ENCODE assay signal across 14 cellular contexts in the genomic region with DNA sequence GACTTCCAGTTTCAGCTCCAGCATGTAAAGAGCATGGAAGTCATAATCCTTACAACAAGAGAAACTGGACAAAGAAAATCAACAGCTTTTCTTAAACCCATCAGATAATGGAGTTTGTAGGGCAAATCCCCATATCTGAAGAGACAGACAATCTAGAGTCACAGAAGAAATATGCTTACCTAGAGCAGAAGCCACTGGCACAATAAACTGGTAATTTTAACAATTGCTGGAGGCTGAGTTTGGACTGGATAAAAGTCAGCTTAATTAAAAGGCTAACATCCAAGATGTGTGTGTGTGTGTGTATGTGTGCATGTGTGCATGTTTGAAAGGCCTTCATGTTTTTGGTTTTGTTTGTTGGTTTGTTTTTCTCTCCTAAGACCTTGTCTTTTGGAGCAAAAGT. TPM values are rescaled to one million over a fixed set of nuclear protein-coding genes. Genes with fewer than 3 reads are reported as not detected.
A peak's percentile ranks its signal among the peaks of the same experiment; 100 is the strongest.
DNase-seq lines count a peak whose midpoint lies in the region; ATAC-seq, FAIRE-seq and TF ChIP-seq lines count a peak whose summit lies in the region.
"Had no signal": no experiment of that assay in that cellular context is flagged by ENCODE, and none has a peak within 500 bp of the region (broad histone marks: within the 10 kb centered on the region; RNA-seq: fewer than 3 reads in every experiment).

No MANE protein-coding gene starts in this region.

- H3K36me3 Mint-ChIP-seq in mesothelial cell of epicardium = peaks cover 2% of the 10 kb centered on the region
- H3K36me3 Mint-ChIP-seq in activated CD4-positive, alpha-beta memory T cell treated with anti-CD3 and anti-CD28 coated beads for 36 hours = no peaks in the 10 kb centered on the region
- H3K36me3 Mint-ChIP-seq: CD8-positive, alpha-beta memory T cell had no signal

- H3K9me3 Mint-ChIP-seq in mesothelial cell of epicardium = peaks cover 11% of the 10 kb centered on the region
- no peaks in the 10 kb centered on the region for H3K9me3 Mint-ChIP-seq in activated CD4-positive, alpha-beta memory T cell treated with anti-CD3 and anti-CD28 coated beads for 36 hours
- H3K9me3 Mint-ChIP-seq: CD8-positive, alpha-beta memory T cell had no signal

- H3K36me3 ChIP-seq in HCT116 (ENCODE audit: control insufficient read depth in 1 of 2, insufficient read depth in 2 of 2, low read length in 2 of 2) (no peaks in the 10 kb centered on the region), Panc1 (ENCODE audit: control insufficient read depth, insufficient read depth, low read length) (no peaks in the 10 kb centered on the region)

- CTCF ChIA-PET in A549 (lab: Yijun Ruan, JAX) (interaction anchor here (0.8 to 1.4 kb wide), 5 partner anchors 9 to 197 kb away, joined by 3 to 4 read pairs (median 3); no protein-coding TSS in a partner anchor), HCT116 (lab: Charles Lee) (no interaction called here), Panc1 (lab: Charles Lee) (no interaction called here)
- CTCF ChIA-PET in activated CD4-positive, alpha-beta memory T cell treated with anti-CD3 and anti-CD28 coated beads for 36 hours (lab: Charles Lee) = no interaction called here

- H3K9me2 ChIP-seq in HCT116 (ENCODE audit: insufficient read depth) = no peaks in the 10 kb centered on the region

- no peaks in the 10 kb centered on the region for H3K27me3 Mint-ChIP-seq in mesothelial cell of epicardium (ENCODE audit: low read depth)
- H3K27me3 Mint-ChIP-seq in activated CD4-positive, alpha-beta memory T cell treated with anti-CD3 and anti-CD28 coated beads for 36 hours = no peaks in the 10 kb centered on the region

- TF ChIP-seq EP300 in A549 (IDR thresholded peaks at IDR 0.05) = no peak

- RAD21 ChIA-PET in HCT116 (lab: Charles Lee; ENCODE audit: low non-redundant PET in 1 of 2, low total read pairs in 2 of 2, uncharacterized antibody in 2 of 2, unreplicated experiment in 2 of 2) = no interaction called here

- no peaks in the 10 kb centered on the region for H3K79me2 ChIP-seq in HCT116 (ENCODE audit: insufficient read depth, low read length)

- H3K27me3 ChIP-seq in HCT116 (ENCODE audit: insufficient read depth, low read length) (no peaks in the 10 kb centered on the region), Panc1 (ENCODE audit: control insufficient read depth, insufficient read depth, low read length) (no peaks in the 10 kb centered on the region)

- POLR2A ChIA-PET in A549 (lab: Yijun Ruan, JAX) = no interaction called here
- POLR2A ChIA-PET in HCT116 (lab: Charles Lee) = no interaction called here
- POLR2A ChIA-PET in Panc1 (lab: Charles Lee) = no interaction called here
- POLR2A ChIA-PET in activated CD4-positive, alpha-beta memory T cell treated with anti-CD3 and anti-CD28 coated beads for 36 hours (lab: Charles Lee) = no interaction called here

- H3K9me3 ChIP-seq in A549 = no peaks in the 10 kb centered on the region
- no peaks in the 10 kb centered on the region for H3K9me3 ChIP-seq in HCT116 (ENCODE audit: control insufficient read depth in 1 of 2, insufficient read depth in 1 of 2, low read depth in 1 of 2, low read length in 2 of 2)
- peaks cover 12% of the 10 kb centered on the region; the same call in 1 of the 2 replicates for H3K9me3 ChIP-seq in Panc1 (ENCODE audit: control insufficient read depth, insufficient read depth, low read depth, low read length)

- H3K9ac ChIP-seq in HCT116 (ENCODE audit: low read length) = no peak overlapping the region

- peak overlapping the region; percentile 89 for H3K27ac Mint-ChIP-seq in mesothelial cell of epicardium
- no peak overlapping the region for H3K27ac Mint-ChIP-seq in activated CD4-positive, alpha-beta memory T cell treated with anti-CD3 and anti-CD28 coated beads for 36 hours

- H3K4me3 Mint-ChIP-seq in mesothelial cell of epicardium = no peak overlapping the region
- no peak overlapping the region for H3K4me3 Mint-ChIP-seq in activated CD4-positive, alpha-beta memory T cell treated with anti-CD3 and anti-CD28 coated beads for 36 hours

- no peak for TF ChIP-seq CTCF in A549 (IDR thresholded peaks at IDR 0.05)
- no peak for TF ChIP-seq CTCF in HCT116 (IDR thresholded peaks at IDR 0.05 in 2 of 3, conservative IDR thresholded peaks at IDR 0.05 in 1 of 3; ENCODE audit: borderline replicate concordance in 1 of 3, insufficient read depth in 1 of 3, low read depth in 2 of 3, low read length in 2 of 3)
- no peak for TF ChIP-seq CTCF in Panc1 (IDR thresholded peaks at IDR 0.05)
- no peak for TF ChIP-seq CTCF in mesothelial cell of epicardium (IDR thresholded peaks at IDR 0.05; ENCODE audit: unreplicated experiment)

- H3K4me1 ChIP-seq in A549 = peaks cover 38% of the 10 kb centered on the region
- H3K4me1 ChIP-seq in HCT116 (ENCODE audit: control insufficient read depth in 1 of 2, insufficient read depth in 2 of 2, low read length in 2 of 2) = no peaks in the 10 kb centered on the region; a peak in 1 of 4 replicates
- peaks cover 24% of the 10 kb centered on the region; the same call in 1 of the 2 replicates for H3K4me1 ChIP-seq in Panc1 (ENCODE audit: control insufficient read depth, insufficient read depth, low read length)

- TF ChIP-seq RAD21 in A549 (conservative IDR thresholded peaks at IDR 0.05 in 1 of 2, IDR thresholded peaks at IDR 0.05 in 1 of 2) (no peak), HCT116 (IDR thresholded peaks at IDR 0.05; ENCODE audit: low read depth) (no peak)

- H3K4me2 ChIP-seq in A549 (peak overlapping the region; percentile 12; the same call in 1 of the 3 replicates), HCT116 (ENCODE audit: low read length) (no peak overlapping the region)

- H3K4me3 ChIP-seq in A549 = no peak overlapping the region
- no peak overlapping the region for H3K4me3 ChIP-seq in HCT116 (replicated peaks in 1 of 2; ENCODE audit: low read depth in 1 of 2, low read length in 2 of 2)
- H3K4me3 ChIP-seq in Panc1 (ENCODE audit: low read depth in 2 of 2, low read length in 2 of 2) = no peak overlapping the region

- in situ Hi-C loops in Panc1 (cut with HindIII; ENCODE audit: low pct_unique_long_range_greater_than_20kb, low sequenced_read_pairs) = loop anchor here (10.0 kb wide), 1 partner anchor 72 kb away; no protein-coding TSS in a partner anchor

- H2AFZ ChIP-seq in HCT116 (ENCODE audit: low read depth, low read length, poor library complexity, severe bottlenecking) = peak overlapping the region; percentile 63

- BruUV-seq in HCT116 (replicated peaks; lab: Mats Ljungman, UMichigan) = no TSS peak
- no TSS peak for BruUV-seq in Panc1 (replicated peaks; lab: Mats Ljungman, UMichigan)

- DNase-seq in A549 (ENCODE audit: low read depth in 1 of 2, low spot score in 1 of 2) (no peak), HCT116 (ENCODE audit: low read depth, low spot score) (no peak), Panc1 (ENCODE audit: low read depth, low spot score) (no peak), mesothelial cell of epicardium (ENCODE audit: low spot score in 2 of 2, unreplicated experiment in 2 of 2) (no peak), iPS-NIHi7 (ENCODE audit: extremely low spot score) (no peak), NCI-H2107 treated with DMSO at 0.1 percent for 48 hours (lab: John Stamatoyannopoulos, UW; ENCODE audit: unreplicated experiment) (no peak)
- DNase-seq in activated CD4-positive, alpha-beta memory T cell treated with anti-CD3 and anti-CD28 coated beads for 36 hours = no peak
- DNase-seq: CD8-positive, alpha-beta memory T cell; DMS53; GF-D8; H7; IMR-90 had no signal

- intact Hi-C loops in HCT116 (cut with micrococcal nuclease) (no loop called here), Panc1 (cut with micrococcal nuclease; ENCODE audit: unreplicated experiment) (no loop called here)
- intact Hi-C loops in activated CD4-positive, alpha-beta memory T cell treated with anti-CD3 and anti-CD28 coated beads for 36 hours (cut with micrococcal nuclease) = no loop called here

- no peak for FAIRE-seq in A549 (lab: Jason Lieb, UNC)

- H3K27ac ChIP-seq in A549 (peak overlapping the region; percentile 27 to 61; a peak in 4 of 6 replicates), HCT116 (ENCODE audit: low read depth, low read length) (no peak overlapping the region), Panc1 (ENCODE audit: low read length) (peak overlapping the region; percentile 91)

- TF ChIP-seq POLR2A in A549 (IDR thresholded peaks at IDR 0.05; ENCODE audit: low read length) (no peak), HCT116 (IDR thresholded peaks at IDR 0.05; ENCODE audit: borderline replicate concordance, extremely low read depth, insufficient read depth, insufficient read length) (no peak)

- peaks cover 17% of the 10 kb centered on the region for H3K4me1 Mint-ChIP-seq in mesothelial cell of epicardium
- H3K4me1 Mint-ChIP-seq in activated CD4-positive, alpha-beta memory T cell treated with anti-CD3 and anti-CD28 coated beads for 36 hours (ENCODE audit: low read depth) = peaks cover under 1% of the 10 kb centered on the region

- H4K20me1 ChIP-seq in HCT116 (ENCODE audit: insufficient read depth) = no peaks in the 10 kb centered on the region

- ATAC-seq in A549 (no peak), HCT116 (no peak), Panc1 (no peak), GM18867 (IDR thresholded peaks at IDR 0.05; ENCODE audit: unreplicated experiment) (no peak)

TF ChIP-seq in A549, 52 proteins besides CTCF, POLR2A, EP300 and RAD21:
- TF ChIP-seq FOSL2 (IDR thresholded peaks at IDR 0.05) = no peak
- TF ChIP-seq FOSL2 (CRISPR knock-in tag; IDR thresholded peaks at IDR 0.05) = no peak
- no peak for TF ChIP-seq TFCP2L1 (CRISPR knock-in tag; IDR thresholded peaks at IDR 0.05)

TF ChIP-seq in HCT116, 20 proteins besides CTCF, POLR2A, EP300 and RAD21 (continues in another document):
- TF ChIP-seq JUND (IDR thresholded peaks at IDR 0.05) = no peak
- TF ChIP-seq EGR1 (IDR thresholded peaks at IDR 0.05; ENCODE audit: low read depth) = no peak
- TF ChIP-seq SIN3A (IDR thresholded peaks at IDR 0.05; ENCODE audit: low read depth) = no peak
- no peak for TF ChIP-seq ZFX (IDR thresholded peaks at IDR 0.05)
- TF ChIP-seq, protein P1, sequence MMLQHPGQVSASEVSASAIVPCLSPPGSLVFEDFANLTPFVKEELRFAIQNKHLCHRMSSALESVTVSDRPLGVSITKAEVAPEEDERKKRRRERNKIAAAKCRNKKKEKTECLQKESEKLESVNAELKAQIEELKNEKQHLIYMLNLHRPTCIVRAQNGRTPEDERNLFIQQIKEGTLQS (IDR thresholded peaks at IDR 0.05) = no peak
- TF ChIP-seq CBX3 (IDR thresholded peaks at IDR 0.05; ENCODE audit: low read depth) = no peak

RNA-seq across cellular contexts. Expression of a gene that starts 50.6 kb away (rescaled TPM):
- polyA plus RNA-seq in A549 (2011; rRNA removed) (99.8 and 123 TPM in 2 replicates), A549 (2017; fragmentation: RNase III; extraction: RNeasy Plus Mini Kit Qiagen cat#74134 plus additional on column Dnase treatment) (49.7 to 57.7 TPM (median 51.3 TPM) in 3 replicates)
- polyA plus RNA-seq in A549 (2012; cell fraction: cytosol; rRNA removed) = 26.9 and 28.8 TPM in 2 replicates
- polyA plus RNA-seq in A549 (2012; cell fraction: nucleus; rRNA removed) = 11.2 and 16.8 TPM in 2 replicates
- 34.2 and 42.8 TPM in 2 replicates for polyA minus RNA-seq in A549 (2011; rRNA and poly(A)+ RNA removed)
- total RNA-seq in HCT116 (2021; ENCODE audit: unreplicated experiment) (0.34 TPM), Panc1 (2021; ENCODE audit: unreplicated experiment) (54.5 TPM), mesothelial cell of epicardium (0.13 to 0.14 TPM in 2 of 3 replicates, not detected in the other)
- polyA plus RNA-seq in HCT116 (2012) = 0.77 and 1.2 TPM in 2 replicates
- 34.5 TPM for polyA plus RNA-seq in Panc1 (2012; ENCODE audit: insufficient read length)
- not detected for total RNA-seq in activated CD4-positive, alpha-beta memory T cell treated with anti-CD3 and anti-CD28 coated beads for 36 hours
- total RNA-seq: CD8-positive, alpha-beta memory T cell; HT-29 had no signal
- polyA plus RNA-seq: CD8-positive, alpha-beta memory T cell; IMR-90 had no signal

Comparison
In these comparisons a context has a peak if more than half of its experiments do, and no peak if none do; other contexts are left out.
1. RNA of a gene that starts 50.6 kb away (total RNA-seq): 54.5 TPM in Panc1 (single experiment); 0.34 TPM in HCT116 (single experiment), 0.13 to 0.14 TPM in mesothelial cell of epicardium and not detected in activated CD4-positive, alpha-beta memory T cell treated with anti-CD3 and anti-CD28 coated beads for 36 hours; every median in the first group is over 10 times any median in the second.